In the genomic region with DNA sequence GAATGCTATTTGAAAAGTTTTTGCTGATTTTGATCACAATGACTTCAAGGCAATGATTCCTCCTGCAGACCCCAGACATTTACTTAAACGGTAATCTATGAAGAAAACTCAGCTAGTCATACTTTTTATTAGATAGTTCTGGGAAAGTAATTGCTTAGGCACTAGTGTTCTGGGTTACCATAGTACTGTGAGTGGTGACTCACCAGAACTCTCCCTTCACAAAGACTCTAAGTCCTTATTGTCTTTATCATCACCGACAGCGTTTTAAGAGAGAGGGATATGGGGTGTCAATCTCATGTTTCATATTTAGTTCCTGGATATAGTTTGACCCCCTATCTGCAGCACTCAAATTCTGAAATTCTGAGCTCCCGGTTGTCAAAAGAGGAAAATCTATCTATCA, we compare ENCODE assay signal across 25 cellular contexts. TPM values are rescaled to one million over a fixed set of nuclear protein-coding genes. Genes with fewer than 3 reads are reported as not detected.
DNase-seq lines count a peak whose midpoint lies in the region; ATAC-seq and TF ChIP-seq lines count a peak whose summit lies in the region.
"Had no signal": no experiment of that assay in that cellular context is flagged by ENCODE, and none has a peak within 500 bp of the region (broad histone marks: within the 10 kb centered on the region; RNA-seq: fewer than 3 reads in every experiment).

No MANE protein-coding gene starts in this region.

- DNase-seq in GM23248 (peak; percentile 0), LHCN-M2 (ENCODE audit: low read depth) (peak; percentile 52), RWPE1 (ENCODE audit: low spot score) (peak; percentile 5), myocyte (ENCODE audit: low read depth) (peak; percentile 6), NCI-H146 (lab: John Stamatoyannopoulos, UW) (no peak), NCI-H226 (no peak), WTC11 (ENCODE audit: low spot score) (no peak)
- DNase-seq: BE2C; CD8-positive, alpha-beta memory T cell; DMS 273 treated with DMSO at 0.1 percent for 48 hours; DND-41; NCI-H1092 treated with DMSO at 0.1 percent for 48 hours; NCI-H1436 treated with DMSO at 0.1 percent for 48 hours; NCI-H1930; NCI-H2107; NCI-H510A; PC-9; RPMI8226; SIG-M5 had no signal

- no peaks in the 10 kb centered on the region for H3K9me2 ChIP-seq in GM23248 (ENCODE audit: insufficient read depth)

- no peak overlapping the region for H3K4me3 ChIP-seq in GM23248
- H3K4me3 ChIP-seq: PC-9, SK-N-MC had no signal

- WGBS in GM23248 (ENCODE audit: low coverage in 1 of 2, low lambda C conversion rate in 2 of 2, missing lambda C conversion rate in 2 of 2), 2 experiments = 29 to 33% methylated on average over 4 of the region's 4 CpGs

- CTCF ChIA-PET in RWPE1 (lab: Yijun Ruan, JAX) (no interaction called here), WTC11 (lab: Charles Lee) (interaction anchor here (2.1 to 2.9 kb wide), 2 partner anchors 16 to 144 kb away, joined by 30 to 37 read pairs; no protein-coding TSS in a partner anchor)

- no peak for ATAC-seq in WTC11
- ATAC-seq: HCT116 had no signal

- no peaks in the 10 kb centered on the region for H3K9me3 ChIP-seq in GM23248 (ENCODE audit: low read depth)
- H3K9me3 ChIP-seq: BE2C had no signal

- H3K27me3 ChIP-seq in GM23248 (replicated peaks; ENCODE audit: insufficient read depth) = no peaks in the 10 kb centered on the region
- H3K27me3 ChIP-seq: BE2C had no signal

- no peak overlapping the region for H3K27ac Mint-ChIP-seq in WTC11
- H3K27ac Mint-ChIP-seq: CD14-positive monocyte, IgD-negative memory B cell had no signal

- H3K27ac ChIP-seq in GM23248 (no peak overlapping the region), RWPE1 (no peak overlapping the region)
- H3K27ac ChIP-seq: KMS-11, PC-9, SK-N-MC had no signal

- no peak overlapping the region for H3K9ac ChIP-seq in GM23248
- H3K9ac ChIP-seq: KMS-11 had no signal

- H3F3A ChIP-seq in GM23248 (ENCODE audit: insufficient read depth) = no peaks in the 10 kb centered on the region

- no peaks in the 10 kb centered on the region for H3K36me3 ChIP-seq in GM23248 (ENCODE audit: low read depth)
- H3K36me3 ChIP-seq: BE2C had no signal

- TF ChIP-seq CTCF in RWPE1 (conservative IDR thresholded peaks at IDR 0.05; ENCODE audit: low read depth) (no peak), WTC11 (IDR thresholded peaks at IDR 0.05) (no peak)

- POLR2A ChIA-PET in RWPE1 (lab: Yijun Ruan, JAX; ENCODE audit: low non-redundant PET) = no interaction called here
- POLR2A ChIA-PET in WTC11 (lab: Charles Lee) = no interaction called here

- no peak overlapping the region for H2AFZ ChIP-seq in GM23248
- H2AFZ ChIP-seq: PC-9 had no signal

- H3K36me3 Mint-ChIP-seq in WTC11 = no peaks in the 10 kb centered on the region
- H3K36me3 Mint-ChIP-seq: CD14-positive monocyte; CD8-positive, alpha-beta memory T cell; IgD-negative memory B cell had no signal

- no peaks in the 10 kb centered on the region for H3K4me1 ChIP-seq in GM23248 (ENCODE audit: insufficient read depth)
- H3K4me1 ChIP-seq: BE2C had no signal

- no peak overlapping the region for H3K4me3 Mint-ChIP-seq in WTC11
- H3K4me3 Mint-ChIP-seq: CD14-positive monocyte; CD8-positive, alpha-beta memory T cell; IgD-negative memory B cell had no signal

- H3K79me2 ChIP-seq in GM23248 (ENCODE audit: insufficient read depth) = no peaks in the 10 kb centered on the region

- in situ Hi-C loops in GM23248 (cut with MboI) = no loop called here

- peaks cover 7% of the 10 kb centered on the region for H3K4me1 Mint-ChIP-seq in WTC11
- H3K4me1 Mint-ChIP-seq: CD14-positive monocyte; CD8-positive, alpha-beta memory T cell; IgD-negative memory B cell had no signal

- H3K4me2 ChIP-seq in GM23248 (ENCODE audit: unreplicated experiment) = no peak overlapping the region
- H3K4me2 ChIP-seq: KMS-11, PC-9 had no signal

- no peaks in the 10 kb centered on the region for H4K20me1 ChIP-seq in GM23248 (ENCODE audit: insufficient read depth)

- H3K9me3 Mint-ChIP-seq in WTC11 = peaks cover 3% of the 10 kb centered on the region

- H3K27me3 Mint-ChIP-seq in WTC11 (ENCODE audit: low read depth) = no peaks in the 10 kb centered on the region; the same call in 1 of the 2 replicates
- H3K27me3 Mint-ChIP-seq: CD8-positive, alpha-beta memory T cell; IgD-negative memory B cell had no signal

TF ChIP-seq in WTC11, 78 proteins besides CTCF, POLR2A, EP300 and RAD21 (continues in another document):
- TF ChIP-seq ELF4 (CRISPR knock-in tag; IDR thresholded peaks at IDR 0.05; ENCODE audit: low read depth) = no peak
- no peak for TF ChIP-seq RORB (CRISPR knock-in tag; IDR thresholded peaks at IDR 0.05)
- no peak for TF ChIP-seq CREM (CRISPR knock-in tag; IDR thresholded peaks at IDR 0.05)
- TF ChIP-seq CREB1 (CRISPR knock-in tag; IDR thresholded peaks at IDR 0.05) = no peak
- no peak for TF ChIP-seq JAZF1 (CRISPR knock-in tag; IDR thresholded peaks at IDR 0.05)
- TF ChIP-seq, protein P1, sequence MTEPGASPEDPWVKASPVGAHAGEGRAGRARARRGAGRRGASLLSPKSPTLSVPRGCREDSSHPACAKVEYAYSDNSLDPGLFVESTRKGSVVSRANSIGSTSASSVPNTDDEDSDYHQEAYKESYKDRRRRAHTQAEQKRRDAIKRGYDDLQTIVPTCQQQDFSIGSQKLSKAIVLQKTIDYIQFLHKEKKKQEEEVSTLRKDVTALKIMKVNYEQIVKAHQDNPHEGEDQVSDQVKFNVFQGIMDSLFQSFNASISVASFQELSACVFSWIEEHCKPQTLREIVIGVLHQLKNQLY (CRISPR knock-in tag; IDR thresholded peaks at IDR 0.05) = no peak
- TF ChIP-seq ZNF532 (CRISPR knock-in tag; IDR thresholded peaks at IDR 0.05; ENCODE audit: borderline replicate concordance) = no peak
- no peak for TF ChIP-seq ZNF138 (CRISPR knock-in tag; conservative IDR thresholded peaks at IDR 0.05)
- TF ChIP-seq ZNF317 (CRISPR knock-in tag; IDR thresholded peaks at IDR 0.05; ENCODE audit: borderline replicate concordance, low read depth) = no peak
- no peak for TF ChIP-seq ESRRA (CRISPR knock-in tag; IDR thresholded peaks at IDR 0.05; ENCODE audit: borderline replicate concordance)
- TF ChIP-seq, protein P2, sequence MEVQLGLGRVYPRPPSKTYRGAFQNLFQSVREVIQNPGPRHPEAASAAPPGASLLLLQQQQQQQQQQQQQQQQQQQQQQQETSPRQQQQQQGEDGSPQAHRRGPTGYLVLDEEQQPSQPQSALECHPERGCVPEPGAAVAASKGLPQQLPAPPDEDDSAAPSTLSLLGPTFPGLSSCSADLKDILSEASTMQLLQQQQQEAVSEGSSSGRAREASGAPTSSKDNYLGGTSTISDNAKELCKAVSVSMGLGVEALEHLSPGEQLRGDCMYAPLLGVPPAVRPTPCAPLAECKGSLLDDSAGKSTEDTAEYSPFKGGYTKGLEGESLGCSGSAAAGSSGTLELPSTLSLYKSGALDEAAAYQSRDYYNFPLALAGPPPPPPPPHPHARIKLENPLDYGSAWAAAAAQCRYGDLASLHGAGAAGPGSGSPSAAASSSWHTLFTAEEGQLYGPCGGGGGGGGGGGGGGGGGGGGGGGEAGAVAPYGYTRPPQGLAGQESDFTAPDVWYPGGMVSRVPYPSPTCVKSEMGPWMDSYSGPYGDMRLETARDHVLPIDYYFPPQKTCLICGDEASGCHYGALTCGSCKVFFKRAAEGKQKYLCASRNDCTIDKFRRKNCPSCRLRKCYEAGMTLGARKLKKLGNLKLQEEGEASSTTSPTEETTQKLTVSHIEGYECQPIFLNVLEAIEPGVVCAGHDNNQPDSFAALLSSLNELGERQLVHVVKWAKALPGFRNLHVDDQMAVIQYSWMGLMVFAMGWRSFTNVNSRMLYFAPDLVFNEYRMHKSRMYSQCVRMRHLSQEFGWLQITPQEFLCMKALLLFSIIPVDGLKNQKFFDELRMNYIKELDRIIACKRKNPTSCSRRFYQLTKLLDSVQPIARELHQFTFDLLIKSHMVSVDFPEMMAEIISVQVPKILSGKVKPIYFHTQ (CRISPR knock-in tag; IDR thresholded peaks at IDR 0.05) = no peak
- TF ChIP-seq HMGA2 (CRISPR knock-in tag; IDR thresholded peaks at IDR 0.05) = no peak

RNA-seq across cellular contexts. Expression of gene CDH8, which starts 43.0 kb away (rescaled TPM):
- not detected in 2 replicates for total RNA-seq in GM23248 (2014; rRNA removed; shearing (Covaris generic))
- polyA plus RNA-seq in GM23248 (2016; fragmentation: Nextera tagmentation; extraction: Ambion mirVana) = not detected in 2 replicates
- total RNA-seq in LHCN-M2 (2014; rRNA removed) = 0.32 and 3.0 TPM in 2 replicates
- polyA plus RNA-seq in LHCN-M2 (2012) = 17.3 TPM
- 13.6 and 38.7 TPM in 2 replicates for total RNA-seq in myocyte
- 5.5 TPM for polyA plus RNA-seq in myocyte (2012)
- total RNA-seq in WTC11 (2021) = 11.1 to 15.9 TPM (median 12.8 TPM) in 3 replicates
- total RNA-seq: CD8-positive, alpha-beta memory T cell; PC-9; T-helper 1 cell treated with Interleukin-12 subunit alpha and Interleukin-12 subunit beta and Interleukin-4 antibody, amounts not matched to agents 30 ng/mL and 1 ng/mL, for 36 hours had no signal
- polyA plus RNA-seq: CD14-positive monocyte; CD8-positive, alpha-beta memory T cell; IgD-negative memory B cell had no signal

Comparison
In these comparisons a context has a peak if more than half of its experiments do, and no peak if none do; other contexts are left out.
1. DNase-seq: peak in GM23248 (single experiment), LHCN-M2 (single experiment), RWPE1 (single experiment) and myocyte (single experiment); none in NCI-H146 (single experiment), NCI-H226 (single experiment) and WTC11 (single experiment).